In the genomic region with DNA sequence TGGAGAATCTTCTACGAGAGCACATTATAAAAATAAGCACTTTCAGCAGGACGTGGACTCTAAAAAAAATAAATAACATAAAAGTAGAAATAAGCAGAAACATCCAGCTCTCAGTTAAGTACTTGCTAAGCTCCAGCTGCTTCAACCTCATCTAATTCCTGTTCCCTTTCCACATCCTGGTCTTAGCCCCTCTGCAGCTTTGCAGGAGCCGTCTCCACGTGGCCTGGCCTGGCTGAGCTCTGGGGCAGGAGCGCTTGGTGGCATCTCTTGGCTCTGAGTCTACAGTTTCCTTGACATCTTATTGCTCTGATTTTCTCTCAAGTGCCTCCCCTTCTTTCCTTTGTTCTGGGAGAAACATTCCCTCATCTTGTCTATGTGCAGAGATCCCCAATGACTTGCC, we compare ENCODE assay signal across 16 cellular contexts.
DNase-seq lines count a peak whose midpoint lies in the region; ATAC-seq, FAIRE-seq and TF ChIP-seq lines count a peak whose summit lies in the region.
"Had no signal": no experiment of that assay in that cellular context is flagged by ENCODE, and none has a peak within 500 bp of the region (broad histone marks: within the 10 kb centered on the region; RNA-seq: fewer than 3 reads in every experiment).

No MANE protein-coding gene starts in this region.

- H3K27me3 ChIP-seq in IMR-90 (ENCODE audit: control insufficient read depth, insufficient read depth, low read length) (peaks cover 13% of the 10 kb centered on the region), neural progenitor cell (no peaks in the 10 kb centered on the region)
- H3K27me3 ChIP-seq: BE2C, Peyer's patch had no signal

- no peak overlapping the region for H3K23ac ChIP-seq in IMR-90 (ENCODE audit: low read depth, low read length)

- H3K56ac ChIP-seq in IMR-90 (ENCODE audit: extremely low read depth, insufficient read depth, low read length), result no peak overlapping the region

- no peak overlapping the region for H2BK120ac ChIP-seq in IMR-90 (ENCODE audit: low read depth, low read length)

- H2BK20ac ChIP-seq in IMR-90 (ENCODE audit: low read depth, low read length), result no peak overlapping the region; the same call in 1 of the 2 replicates

- no peaks in the 10 kb centered on the region for H3K36me3 Mint-ChIP-seq in neural progenitor cell
- no peaks in the 10 kb centered on the region for H3K36me3 Mint-ChIP-seq in type B pancreatic cell
- H3K36me3 Mint-ChIP-seq: CD8-positive, alpha-beta memory T cell had no signal

- WGBS in IMR-90 (ENCODE audit: extremely low coverage in 2 of 2, insufficient read length in 1 of 2), 2 experiments, result 100% methylated on average over 1 of the region's 5 CpGs; no CpG with 5 or more reads in 1 of the 2 experiments

- H3K4ac ChIP-seq in IMR-90 (ENCODE audit: low read depth, low read length), result no peak overlapping the region; the same call in 1 of the 2 replicates

- H3K4me1 ChIP-seq in IMR-90 (ENCODE audit: control insufficient read depth, insufficient read depth, low read length) (peaks cover 12% of the 10 kb centered on the region; the same call in 1 of the 2 replicates), neural progenitor cell (peaks cover 1% of the 10 kb centered on the region)
- H3K4me1 ChIP-seq: BE2C had no signal

- dilution Hi-C loops in IMR-90 (cut with HindIII; ENCODE audit: low sequenced_read_pairs, unreplicated experiment), result no loop called here

- H3K9ac ChIP-seq in IMR-90 (ENCODE audit: low read depth, low read length) (no peak overlapping the region), neural progenitor cell (no peak overlapping the region)
- H3K9ac ChIP-seq: GM23248 had no signal

- H4K8ac ChIP-seq in IMR-90 (ENCODE audit: low read depth in 2 of 2, low read length in 2 of 2), result no peak overlapping the region

- no peaks in the 10 kb centered on the region; the same call in 1 of the 2 replicates for H3K9me1 ChIP-seq in IMR-90 (ENCODE audit: insufficient read depth, low read length)

- no peak overlapping the region for H4K5ac ChIP-seq in IMR-90 (ENCODE audit: low read depth, low read length)

- BruUV-seq in IMR-90 (replicated peaks; lab: Mats Ljungman, UMichigan), result no TSS peak

- H2BK5ac ChIP-seq in IMR-90 (ENCODE audit: low read depth, low read length, poor library complexity, severe bottlenecking), result no peak overlapping the region

- H3K4me3 Mint-ChIP-seq in neural progenitor cell, result no peak overlapping the region
- H3K4me3 Mint-ChIP-seq in type B pancreatic cell, result no peak overlapping the region
- H3K4me3 Mint-ChIP-seq: CD8-positive, alpha-beta memory T cell had no signal

- H3K36me3 ChIP-seq in IMR-90 (ENCODE audit: control insufficient read depth, insufficient read depth, low read length) (no peaks in the 10 kb centered on the region), neural progenitor cell (no peaks in the 10 kb centered on the region)
- H3K36me3 ChIP-seq: BE2C, Peyer's patch had no signal

- H3K27ac Mint-ChIP-seq in neural progenitor cell, result peak overlapping the region; percentile 0
- H3K27ac Mint-ChIP-seq in type B pancreatic cell, result peak overlapping the region; percentile 66

- H3K9me3 Mint-ChIP-seq in neural progenitor cell (no peaks in the 10 kb centered on the region), type B pancreatic cell (no peaks in the 10 kb centered on the region)

- TF ChIP-seq CTCF in IMR-90 (conservative IDR thresholded peaks at IDR 0.05; ENCODE audit: low read depth, low read length) (no peak), astrocyte of the spinal cord (IDR thresholded peaks at IDR 0.05; ENCODE audit: low read depth, low read length) (no peak), neural progenitor cell (IDR thresholded peaks at IDR 0.05) (no peak), type B pancreatic cell (conservative IDR thresholded peaks at IDR 0.05) (no peak)

- DNase-seq in IMR-90 (peak; percentile 15), astrocyte of the spinal cord (ENCODE audit: low read depth, low spot score) (peak; percentile 22), neural progenitor cell (ENCODE audit: low spot score) (no peak), type B pancreatic cell (ENCODE audit: extremely low spot score, unreplicated experiment) (no peak), NCI-H510A (lab: John Stamatoyannopoulos, UW) (no peak), RCC 7860 (ENCODE audit: low spot score) (no peak), dedifferentiated amniotic fluid mesenchymal stem cell (ENCODE audit: extremely low spot score) (no peak)
- DNase-seq: BE2C; CD8-positive, alpha-beta memory T cell; GF-D8; NCI-H1694; NCI-H2107; NCI-H446; NCI-H774 had no signal

- no peaks in the 10 kb centered on the region for H3K79me1 ChIP-seq in IMR-90 (ENCODE audit: low read depth in 1 of 2, low read length in 2 of 2)

- H3K9me3 ChIP-seq in IMR-90 (ENCODE audit: control insufficient read depth, insufficient read depth, low read length), result no peaks in the 10 kb centered on the region
- H3K9me3 ChIP-seq in neural progenitor cell (ENCODE audit: low read depth), result no peaks in the 10 kb centered on the region
- H3K9me3 ChIP-seq: BE2C, Peyer's patch had no signal

- no peaks in the 10 kb centered on the region for H3K79me2 ChIP-seq in neural progenitor cell (ENCODE audit: low read depth)

- no peak for TF ChIP-seq RAD21 in IMR-90 (IDR thresholded peaks at IDR 0.05; ENCODE audit: low read length)

- TF ChIP-seq POLR2A in IMR-90 (IDR thresholded peaks at IDR 0.05; ENCODE audit: low read depth, low read length), result no peak

- no peak overlapping the region for H3K14ac ChIP-seq in IMR-90 (replicated peaks; ENCODE audit: low read depth, low read length)

- CTCF ChIA-PET in IMR-90 (lab: Yijun Ruan, JAX), result no interaction called here

- no peak overlapping the region for H2BK15ac ChIP-seq in IMR-90 (ENCODE audit: low read depth, low read length)

- no peak for FAIRE-seq in RCC 7860 (lab: Jason Lieb, UNC)

- no peaks in the 10 kb centered on the region for H3F3A ChIP-seq in neural progenitor cell (ENCODE audit: low read depth)

- peak; percentile 46; the same call in 1 of the 2 replicates for ATAC-seq in IMR-90 (ENCODE audit: low read depth)

- H4K20me1 ChIP-seq in IMR-90 (ENCODE audit: insufficient read depth, low read length) (no peaks in the 10 kb centered on the region), neural progenitor cell (ENCODE audit: low read depth) (no peaks in the 10 kb centered on the region)

- no peak overlapping the region for H4K91ac ChIP-seq in IMR-90 (ENCODE audit: insufficient read depth, low read depth, low read length)

- H2AFZ ChIP-seq in IMR-90 (replicated peaks; ENCODE audit: low read length, poor library complexity), result peak overlapping the region; percentile 58
- H2AFZ ChIP-seq in neural progenitor cell (replicated peaks), result no peak overlapping the region
- H2AFZ ChIP-seq: GM23248 had no signal

- peaks cover 4% of the 10 kb centered on the region for H3K27me3 Mint-ChIP-seq in neural progenitor cell (ENCODE audit: insufficient read depth, low read depth)
- H3K27me3 Mint-ChIP-seq in type B pancreatic cell, result no peaks in the 10 kb centered on the region

- POLR2A ChIA-PET in IMR-90 (lab: Charles Lee; ENCODE audit: unreplicated experiment), result no interaction called here

- H3K27ac ChIP-seq in IMR-90 (ENCODE audit: insufficient read depth, low read length), result no peak overlapping the region
- H3K27ac ChIP-seq in neural progenitor cell, result no peak overlapping the region
- H3K27ac ChIP-seq: GM23248 had no signal

- intact Hi-C loops in IMR-90 (cut with micrococcal nuclease), result no loop called here

- H3K4me2 ChIP-seq in IMR-90 (ENCODE audit: low read depth, low read length) (no peak overlapping the region), neural progenitor cell (no peak overlapping the region)

- no peak overlapping the region for H3K18ac ChIP-seq in IMR-90 (ENCODE audit: low read depth, low read length)

- in situ Hi-C loops in IMR-90 (cut with MboI; ENCODE audit: low sequenced_read_pairs), result no loop called here
- in situ Hi-C loops in astrocyte of the spinal cord (cut with HindIII; ENCODE audit: low sequenced_read_pairs), result no loop called here

- no peak overlapping the region for H3K4me3 ChIP-seq in IMR-90 (ENCODE audit: insufficient read depth, low read depth, low read length)
- H3K4me3 ChIP-seq in astrocyte of the spinal cord (ENCODE audit: low read depth, low read length), result no peak overlapping the region
- no peak overlapping the region for H3K4me3 ChIP-seq in neural progenitor cell
- H3K4me3 ChIP-seq: GM23248, Peyer's patch had no signal

- H2AK5ac ChIP-seq in IMR-90 (ENCODE audit: low read depth, low read length), result peak overlapping the region; percentile 72; the same call in 1 of the 2 replicates

- H2AK9ac ChIP-seq in IMR-90 (replicated peaks; ENCODE audit: low read depth, low read length, poor library complexity), result no peak overlapping the region

- H3K4me1 Mint-ChIP-seq in neural progenitor cell (peaks cover 28% of the 10 kb centered on the region), type B pancreatic cell (ENCODE audit: unreplicated experiment) (peaks cover 27% of the 10 kb centered on the region)

TF ChIP-seq in IMR-90, 13 proteins besides CTCF, POLR2A, EP300 and RAD21 (continues in another document):
- TF ChIP-seq NFE2L2 (IDR thresholded peaks at IDR 0.05; ENCODE audit: low read depth, low read length), result no peak
- TF ChIP-seq RFX5 (IDR thresholded peaks at IDR 0.05; ENCODE audit: low read depth, low read length), result no peak
- TF ChIP-seq, protein P1, sequence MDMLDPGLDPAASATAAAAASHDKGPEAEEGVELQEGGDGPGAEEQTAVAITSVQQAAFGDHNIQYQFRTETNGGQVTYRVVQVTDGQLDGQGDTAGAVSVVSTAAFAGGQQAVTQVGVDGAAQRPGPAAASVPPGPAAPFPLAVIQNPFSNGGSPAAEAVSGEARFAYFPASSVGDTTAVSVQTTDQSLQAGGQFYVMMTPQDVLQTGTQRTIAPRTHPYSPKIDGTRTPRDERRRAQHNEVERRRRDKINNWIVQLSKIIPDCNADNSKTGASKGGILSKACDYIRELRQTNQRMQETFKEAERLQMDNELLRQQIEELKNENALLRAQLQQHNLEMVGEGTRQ (IDR thresholded peaks at IDR 0.05; ENCODE audit: low read depth, low read length), result no peak
- TF ChIP-seq MXI1 (IDR thresholded peaks at IDR 0.05; ENCODE audit: borderline replicate concordance, low read depth, low read length), result no peak
- TF ChIP-seq CEBPB (IDR thresholded peaks at IDR 0.05; ENCODE audit: low read depth, low read length), result no peak
- no peak for TF ChIP-seq SMC3 (IDR thresholded peaks at IDR 0.05; ENCODE audit: low read depth, low read length)
- TF ChIP-seq BHLHE40 (IDR thresholded peaks at IDR 0.05; ENCODE audit: low read depth, low read length), result no peak
- TF ChIP-seq CHD1 (IDR thresholded peaks at IDR 0.05; ENCODE audit: low read depth, low read length), result no peak
- no peak for TF ChIP-seq MAFK (IDR thresholded peaks at IDR 0.05; ENCODE audit: low read depth, low read length)
- TF ChIP-seq MAZ (IDR thresholded peaks at IDR 0.05; ENCODE audit: borderline replicate concordance, low read depth, low read length), result no peak

Comparison
In these comparisons a context has a peak if more than half of its experiments do, and no peak if none do; other contexts are left out.
1. DNase-seq: peak in IMR-90 (single experiment) and astrocyte of the spinal cord (single experiment); none in neural progenitor cell (single experiment), type B pancreatic cell (single experiment), NCI-H510A (single experiment), RCC 7860 (single experiment) and dedifferentiated amniotic fluid mesenchymal stem cell (single experiment).